ENCODE assay signal across 10 cellular contexts in the genomic region with DNA sequence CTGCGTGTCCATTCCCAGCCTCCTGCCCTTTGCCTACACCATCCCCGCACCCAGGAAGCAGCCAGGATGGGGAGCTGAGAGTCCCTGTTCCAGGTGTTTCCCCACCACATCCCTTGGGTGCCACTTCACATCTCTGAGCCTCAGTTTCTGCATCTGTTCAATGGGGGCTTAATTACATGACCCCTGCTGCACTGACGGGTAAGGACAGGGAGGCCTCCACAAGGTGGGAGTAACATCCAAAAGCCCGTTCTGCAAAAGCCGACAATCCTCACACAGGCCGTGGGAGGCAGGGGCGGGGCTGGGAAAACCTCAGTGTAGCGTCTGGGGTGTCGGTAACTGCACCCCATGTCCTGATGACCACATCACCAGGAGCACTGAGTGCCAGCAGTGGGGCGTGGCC. TPM values are rescaled to one million over a fixed set of nuclear protein-coding genes. Genes with fewer than 3 reads are reported as not detected.
"Had no signal": no experiment of that assay in that cellular context is flagged by ENCODE, and none has a peak within 500 bp of the region (broad histone marks: within the 10 kb centered on the region; RNA-seq: fewer than 3 reads in every experiment).

No MANE protein-coding gene starts in this region.

- H3K9ac ChIP-seq: KMS-11 had no signal

- H3K36me3 Mint-ChIP-seq: IgD-negative memory B cell had no signal

- DNase-seq: IMR-90, Karpas-422, KBM-7, KG1 had no signal

- FAIRE-seq: HTR-8/SVneo had no signal

- H3K4me2 ChIP-seq: KMS-11 had no signal

- H3K27ac Mint-ChIP-seq: IgD-negative memory B cell had no signal

- H3K4me3 Mint-ChIP-seq: IgD-negative memory B cell had no signal

- H3K27ac ChIP-seq: HL-60, KMS-11 had no signal

- H3K4me1 Mint-ChIP-seq: IgD-negative memory B cell had no signal

RNA-seq across cellular contexts. Expression of a gene that starts 41.3 kb away (rescaled TPM):
- total RNA-seq: HT-29, HT1080, IMR-90 had no signal
- polyA plus RNA-seq: IgD-negative memory B cell had no signal
